In genomic region chr11:30733748-30734147, GRCh38 we compare ENCODE assay signal across 40 cellular contexts.
"Had no signal": no experiment of that assay in that cellular context is flagged by ENCODE, and none has a peak within 500 bp of the region (broad histone marks: within the 10 kb centered on the region; RNA-seq: fewer than 3 reads in every experiment).

No MANE protein-coding gene starts in this region.

- H3K27ac ChIP-seq: adrenal gland, ascending aorta, body of pancreas, brain microvascular endothelial cell, breast epithelium, cardiac muscle cell had no signal

- H3K4me3 Mint-ChIP-seq: activated naive CD4-positive, alpha-beta T cell treated with anti-CD3 and anti-CD28 coated beads for 36 hours; activated naive CD4-positive, alpha-beta T cell treated with anti-CD3 and anti-CD28 coated beads, Interleukin-2, amount 10 ng/mL, durations not matched to agents 7 days and 5 days; activated naive CD4-positive, alpha-beta T cell treated with anti-CD3 and anti-CD28 coated beads, Interleukin-2, amount 50 U/mL, for 24 hours; activated naive CD8-positive, alpha-beta T cell; activated naive CD8-positive, alpha-beta T cell treated with anti-CD3 and anti-CD28 coated beads for 36 hours; activated naive CD8-positive, alpha-beta T cell treated with anti-CD3 and anti-CD28 coated beads, Interleukin-2, amount 10 ng/mL, durations not matched to agents 7 days and 5 days; activated naive CD8-positive, alpha-beta T cell treated with anti-CD3 and anti-CD28 coated beads, Interleukin-2, amount 50 U/mL, for 24 hours; activated T-cell treated with anti-CD3 and anti-CD28 coated beads, Interleukin-2, amount 50 U/mL, for 24 hours; activated T-cell treated with anti-CD3 and anti-CD28 coated beads, Interleukin-2, amount 50 U/mL, for 4 hours; activated T-cell treated with anti-CD3 and anti-CD28 coated beads, Interleukin-2, amount 50 U/mL, for 72 hours; activated T-helper 1 cell treated with anti-CD3 and anti-CD28 coated beads, Interleukin-12 subunit alpha, Interleukin-12 subunit beta, Interleukin-2, Interleukin-4 antibody, amounts not matched to agents 30 ng/mL and 10 ng/mL and 1 ng/mL, durations not matched to agents 14 hours and 24 hours and 36 hours; activated T-helper 17 cell treated with anti-CD3 and anti-CD28 coated beads, Interleukin-2, amount 50 U/mL, for 72 hours; central memory CD8-positive, alpha-beta T cell had no signal

- H3K9me3 ChIP-seq: adrenal gland, ascending aorta, body of pancreas, breast epithelium had no signal

- DNase-seq: activated effector memory CD4-positive, alpha-beta T cell treated with anti-CD3 and anti-CD28 coated beads, Interleukin-2, amount 50 U/mL, for 16 hours; activated effector memory CD4-positive, alpha-beta T cell treated with Interleukin-2 at 50 U/mL for 16 hours; activated gamma-delta T cell; activated gamma-delta T cell treated with Interleukin-2 at 50 U/mL for 16 hours; activated naive CD4-positive, alpha-beta T cell; activated naive CD4-positive, alpha-beta T cell treated with anti-CD3 and anti-CD28 coated beads for 36 hours; activated naive CD4-positive, alpha-beta T cell treated with anti-CD3 and anti-CD28 coated beads, Interleukin-2, amount 10 ng/mL, durations not matched to agents 7 days and 5 days; activated naive CD4-positive, alpha-beta T cell treated with anti-CD3 and anti-CD28 coated beads, Interleukin-2, amount 50 U/mL, for 16 hours; activated naive CD4-positive, alpha-beta T cell treated with Interleukin-2 at 50 U/mL for 16 hours; activated naive CD8-positive, alpha-beta T cell treated with anti-CD3 and anti-CD28 coated beads for 36 hours; activated naive CD8-positive, alpha-beta T cell treated with anti-CD3 and anti-CD28 coated beads, Interleukin-2, amount 10 ng/mL, durations not matched to agents 7 days and 5 days; activated naive CD8-positive, alpha-beta T cell treated with anti-CD3 and anti-CD28 coated beads, Interleukin-2, amount 50 U/mL, for 24 hours; activated T-cell treated with anti-CD3 and anti-CD28 coated beads, Interleukin-2, amount 50 U/mL, for 1 hour; activated T-cell treated with anti-CD3 and anti-CD28 coated beads, Interleukin-2, amount 50 U/mL, for 24 hours; activated T-cell treated with anti-CD3 and anti-CD28 coated beads, Interleukin-2, amount 50 U/mL, for 4 hours; activated T-cell treated with anti-CD3 and anti-CD28 coated beads, Interleukin-2, amount 50 U/mL, for 48 hours; activated T-cell treated with anti-CD3 and anti-CD28 coated beads, Interleukin-2, amount 50 U/mL, for 72 hours; adrenal gland; amniotic stem cell; amygdala; anterior cingulate cortex; aorta; body of pancreas; brain microvascular endothelial cell; caudate nucleus; central memory CD4-positive, alpha-beta T cell; cerebellar nuclear complex had no signal

- ATAC-seq: activated naive CD4-positive, alpha-beta T cell treated with anti-CD3 and anti-CD28 coated beads, Interleukin-2, amount 50 U/mL, for 72 hours; activated naive CD8-positive, alpha-beta T cell treated with anti-CD3 and anti-CD28 coated beads, Interleukin-2, amount 50 U/mL, for 24 hours; activated T-cell treated with anti-CD3 and anti-CD28 coated beads, Interleukin-2, amount 50 U/mL, for 4 hours; activated T-cell treated with anti-CD3 and anti-CD28 coated beads, Interleukin-2, amount 50 U/mL, for 72 hours; activated T-helper 17 cell treated with anti-CD3 and anti-CD28 coated beads, Interleukin-2, amount 50 U/mL, for 72 hours; body of pancreas had no signal

- H3K4me3 ChIP-seq: adrenal gland, ascending aorta, body of pancreas, breast epithelium, cardiac muscle cell had no signal

- H3K27me3 ChIP-seq: adrenal gland, ascending aorta, body of pancreas, brain microvascular endothelial cell, breast epithelium, cardiac muscle cell had no signal

- H3K27me3 Mint-ChIP-seq: activated naive CD4-positive, alpha-beta T cell treated with anti-CD3 and anti-CD28 coated beads, Interleukin-2, amount 10 ng/mL, durations not matched to agents 7 days and 5 days; activated naive CD4-positive, alpha-beta T cell treated with anti-CD3 and anti-CD28 coated beads, Interleukin-2, amount 50 U/mL, for 24 hours; activated naive CD8-positive, alpha-beta T cell; activated T-cell treated with anti-CD3 and anti-CD28 coated beads, Interleukin-2, amount 50 U/mL, for 24 hours; activated T-helper 17 cell treated with anti-CD3 and anti-CD28 coated beads, Interleukin-2, amount 50 U/mL, for 72 hours; brain; central memory CD8-positive, alpha-beta T cell had no signal

- H3K27ac Mint-ChIP-seq: activated naive CD4-positive, alpha-beta T cell treated with anti-CD3 and anti-CD28 coated beads for 36 hours; activated naive CD4-positive, alpha-beta T cell treated with anti-CD3 and anti-CD28 coated beads, Interleukin-2, amount 10 ng/mL, durations not matched to agents 7 days and 5 days; activated naive CD4-positive, alpha-beta T cell treated with anti-CD3 and anti-CD28 coated beads, Interleukin-2, amount 50 U/mL, for 24 hours; activated naive CD4-positive, alpha-beta T cell treated with anti-CD3 and anti-CD28 coated beads, Interleukin-2, amount 50 U/mL, for 72 hours; activated naive CD8-positive, alpha-beta T cell; activated naive CD8-positive, alpha-beta T cell treated with anti-CD3 and anti-CD28 coated beads for 36 hours; activated naive CD8-positive, alpha-beta T cell treated with anti-CD3 and anti-CD28 coated beads, Interleukin-2, amount 10 ng/mL, durations not matched to agents 7 days and 5 days; activated naive CD8-positive, alpha-beta T cell treated with anti-CD3 and anti-CD28 coated beads, Interleukin-2, amount 50 U/mL, for 24 hours; activated T-cell treated with anti-CD3 and anti-CD28 coated beads, Interleukin-2, amount 50 U/mL, for 24 hours; activated T-cell treated with anti-CD3 and anti-CD28 coated beads, Interleukin-2, amount 50 U/mL, for 72 hours; activated T-helper 1 cell treated with anti-CD3 and anti-CD28 coated beads, Interleukin-12 subunit alpha, Interleukin-12 subunit beta, Interleukin-2, Interleukin-4 antibody, amounts not matched to agents 30 ng/mL and 10 ng/mL and 1 ng/mL, durations not matched to agents 14 hours and 24 hours and 36 hours; activated T-helper 17 cell treated with anti-CD3 and anti-CD28 coated beads, Interleukin-2, amount 50 U/mL, for 72 hours; activated T-helper 2 cell treated with anti-CD3 and anti-CD28 coated beads, Interferon-gamma antibody, Interleukin-2, Interleukin-4, amounts not matched to agents 10 μg/mL and 5 μg/mL and 100 μg/mL, durations not matched to agents 14 hours and 24 hours and 36 hours; brain had no signal

- FAIRE-seq: astrocyte, bronchial epithelial cell had no signal

- H3K36me3 ChIP-seq: adrenal gland, ascending aorta, brain microvascular endothelial cell, breast epithelium, cardiac muscle cell had no signal

- H3K4me1 Mint-ChIP-seq: activated naive CD4-positive, alpha-beta T cell treated with anti-CD3 and anti-CD28 coated beads, Interleukin-2, amount 10 ng/mL, durations not matched to agents 7 days and 5 days; activated naive CD4-positive, alpha-beta T cell treated with anti-CD3 and anti-CD28 coated beads, Interleukin-2, amount 50 U/mL, for 24 hours; activated naive CD8-positive, alpha-beta T cell treated with anti-CD3 and anti-CD28 coated beads for 36 hours; activated naive CD8-positive, alpha-beta T cell treated with anti-CD3 and anti-CD28 coated beads, Interleukin-2, amount 10 ng/mL, durations not matched to agents 7 days and 5 days; activated naive CD8-positive, alpha-beta T cell treated with anti-CD3 and anti-CD28 coated beads, Interleukin-2, amount 50 U/mL, for 24 hours; activated T-helper 17 cell treated with anti-CD3 and anti-CD28 coated beads, Interleukin-2, amount 50 U/mL, for 72 hours; central memory CD8-positive, alpha-beta T cell had no signal

- H3K9me3 Mint-ChIP-seq: activated naive CD4-positive, alpha-beta T cell treated with anti-CD3 and anti-CD28 coated beads, Interleukin-2, amount 10 ng/mL, durations not matched to agents 7 days and 5 days; activated naive CD4-positive, alpha-beta T cell treated with anti-CD3 and anti-CD28 coated beads, Interleukin-2, amount 50 U/mL, for 24 hours; activated T-helper 17 cell treated with anti-CD3 and anti-CD28 coated beads, Interleukin-2, amount 50 U/mL, for 72 hours; activated T-helper 2 cell treated with anti-CD3 and anti-CD28 coated beads, Interferon-gamma antibody, Interleukin-2, Interleukin-4, amounts not matched to agents 10 μg/mL and 5 μg/mL and 100 μg/mL, durations not matched to agents 14 hours and 24 hours and 36 hours had no signal

- H3K4me1 ChIP-seq: adrenal gland, ascending aorta, breast epithelium had no signal
